In genomic region chr12:9667403-9667802, GRCh38 we compare ENCODE assay signal across 12 cellular contexts. TPM values are rescaled to one million over a fixed set of nuclear protein-coding genes. Genes with fewer than 3 reads are reported as not detected.
DNase-seq lines count a peak whose midpoint lies in the region; ATAC-seq, FAIRE-seq and TF ChIP-seq lines count a peak whose summit lies in the region.
"Had no signal": no experiment of that assay in that cellular context is flagged by ENCODE, and none has a peak within 500 bp of the region (broad histone marks: within the 10 kb centered on the region; RNA-seq: fewer than 3 reads in every experiment).

No MANE protein-coding gene starts in this region.

- no peak for DNase-seq in activated CD8-positive, alpha-beta memory T cell treated with anti-CD3 and anti-CD28 coated beads, Interleukin-2, amount 10 ng/mL, durations not matched to agents 7 days and 5 days
- DNase-seq in activated CD8-positive, alpha-beta memory T cell treated with anti-CD3 and anti-CD28 coated beads for 24 hours, result no peak
- DNase-seq in H54 (ENCODE audit: insufficient read length, low spot score), result no peak
- DNase-seq in spleen, result no peak
- no peak for DNase-seq in NCI-H146 treated with DMSO at 0.1 percent for 48 hours (lab: John Stamatoyannopoulos, UW; ENCODE audit: unreplicated experiment)
- no peak for DNase-seq in cerebellar nuclear complex (lab: John Stamatoyannopoulos, UW)
- DNase-seq in left ventricle myocardium superior, result no peak
- DNase-seq: mucosa of descending colon, SHP77 treated with DMSO at 0.1 percent for 48 hours had no signal

- WGBS in spleen, 5 donors, result 32 to 61% (median 46%) methylated on average over 2 of the region's 2 CpGs

- H3K4me2 ChIP-seq in OCI-LY3 (ENCODE audit: low read length), result peak overlapping the region; percentile 86

- H3K4me1 ChIP-seq in OCI-LY3 (ENCODE audit: low read length), result peaks cover 77% of the 10 kb centered on the region
- H3K4me1 ChIP-seq in spleen, result peaks cover 18 to 77% (median 33%) of the 10 kb centered on the region in 6 donors

- H3K9me3 Mint-ChIP-seq in activated CD8-positive, alpha-beta memory T cell treated with anti-CD3 and anti-CD28 coated beads, Interleukin-2, amount 10 ng/mL, durations not matched to agents 7 days and 5 days (ENCODE audit: low read depth), result no peaks in the 10 kb centered on the region

- no peak overlapping the region for H2AFZ ChIP-seq in OCI-LY3 (ENCODE audit: low read depth, low read length)

- peak; percentile 48 for FAIRE-seq in H54 (lab: Jason Lieb, UNC)

- no peaks in the 10 kb centered on the region for H3K27me3 Mint-ChIP-seq in activated CD8-positive, alpha-beta memory T cell treated with anti-CD3 and anti-CD28 coated beads, Interleukin-2, amount 10 ng/mL, durations not matched to agents 7 days and 5 days

- peak overlapping the region; percentile 98 for H3K27ac ChIP-seq in OCI-LY3 (ENCODE audit: low read length)
- H3K27ac ChIP-seq in spleen, result peak overlapping the region; percentile 60 to 89 (median 78)

- H3K36me3 ChIP-seq in OCI-LY3 (replicated peaks; ENCODE audit: low read depth, low read length) (peaks cover 42% of the 10 kb centered on the region), spleen (peaks cover 0 to 48% (median 12%) of the 10 kb centered on the region in 6 donors)

- ATAC-seq in activated CD8-positive, alpha-beta memory T cell treated with anti-CD3 and anti-CD28 coated beads, Interleukin-2, amount 10 ng/mL, durations not matched to agents 7 days and 5 days, result peak; percentile 22
- ATAC-seq in left ventricle myocardium superior, result no peak
- ATAC-seq: mucosa of descending colon had no signal

- TF ChIP-seq CTCF in OCI-LY3 (IDR thresholded peaks at IDR 0.05; ENCODE audit: low read depth, low read length) (no peak), spleen (IDR thresholded peaks at IDR 0.05 in 8 of 11, conservative IDR thresholded peaks at IDR 0.05 in 3 of 11) (no peak)

- H3K27ac Mint-ChIP-seq in activated CD8-positive, alpha-beta memory T cell treated with anti-CD3 and anti-CD28 coated beads, Interleukin-2, amount 10 ng/mL, durations not matched to agents 7 days and 5 days, result peak overlapping the region; percentile 99

- H3K9ac ChIP-seq in OCI-LY3 (ENCODE audit: low read length), result peak overlapping the region; percentile 91

- no peak for TF ChIP-seq POLR2A in H54 (IDR thresholded peaks at IDR 0.05; ENCODE audit: low read depth, low read length)
- no peak for TF ChIP-seq POLR2A in spleen (IDR thresholded peaks at IDR 0.05)

- peaks cover 41% of the 10 kb centered on the region for H3K79me2 ChIP-seq in OCI-LY3 (ENCODE audit: low read length)

- H3K36me3 Mint-ChIP-seq in activated CD8-positive, alpha-beta memory T cell treated with anti-CD3 and anti-CD28 coated beads, Interleukin-2, amount 10 ng/mL, durations not matched to agents 7 days and 5 days, result peaks cover 74% of the 10 kb centered on the region

- H3K4me1 Mint-ChIP-seq in activated CD8-positive, alpha-beta memory T cell treated with anti-CD3 and anti-CD28 coated beads, Interleukin-2, amount 10 ng/mL, durations not matched to agents 7 days and 5 days, result peaks cover 58% of the 10 kb centered on the region

- peak overlapping the region; percentile 95 for H3K4me3 Mint-ChIP-seq in activated CD8-positive, alpha-beta memory T cell treated with anti-CD3 and anti-CD28 coated beads, Interleukin-2, amount 10 ng/mL, durations not matched to agents 7 days and 5 days

- peaks cover 4% of the 10 kb centered on the region; the same call in 1 of the 2 replicates for H3K9me3 ChIP-seq in OCI-LY3 (ENCODE audit: insufficient read depth, low read length)
- no peaks in the 10 kb centered on the region for H3K9me3 ChIP-seq in spleen
- H3K9me3 ChIP-seq: mucosa of descending colon had no signal

- H3K4me3 ChIP-seq in OCI-LY3 (ENCODE audit: low read length) (peak overlapping the region; percentile 74), spleen (peak overlapping the region in 1 of 8 donors; percentile 12)
- H3K4me3 ChIP-seq: mucosa of descending colon had no signal

- H4K20me1 ChIP-seq in OCI-LY3 (ENCODE audit: insufficient read depth, low read length), result no peaks in the 10 kb centered on the region

- intact Hi-C loops in spleen (cut with DNase I; ENCODE audit: low total_unique reads), result no loop called here
- intact Hi-C loops in left ventricle myocardium superior (cut with micrococcal nuclease), result no loop called here

- CTCF ChIA-PET in activated CD8-positive, alpha-beta memory T cell treated with anti-CD3 and anti-CD28 coated beads, Interleukin-2, amount 10 ng/mL, durations not matched to agents 7 days and 5 days (lab: Charles Lee), result interaction anchor here (1.3 to 5.2 kb wide), 5 partner anchors 9 to 41 kb away, joined by 3 to 33 read pairs (median 7); no protein-coding TSS in a partner anchor

- H3K27me3 ChIP-seq in OCI-LY3 (ENCODE audit: low read depth, low read length) (no peaks in the 10 kb centered on the region), spleen (replicated peaks in 1 of 7) (no peaks in the 10 kb centered on the region)

RNA-seq across cellular contexts. Expression of gene CLEC2D, which starts 2.1 kb away (rescaled TPM):
- 100 to 1,000 TPM; 355 to 385 TPM for total RNA-seq in activated CD8-positive, alpha-beta memory T cell treated with anti-CD3 and anti-CD28 coated beads, Interleukin-2, amount 10 ng/mL, durations not matched to agents 7 days and 5 days
- total RNA-seq in spleen (100 to 1,000 TPM in 1 of 7 donors, 10 to 100 TPM in 6; 74.9 to 131 (median 87.7) TPM), left ventricle myocardium superior (4.2 TPM)
- polyA plus RNA-seq in spleen, result 10 to 100 TPM; 20.8 to 48.5 (median 39.7) TPM

RNA-seq across cellular contexts. Expression of gene KLRB1, which starts 59.7 kb away (rescaled TPM):
- total RNA-seq in activated CD8-positive, alpha-beta memory T cell treated with anti-CD3 and anti-CD28 coated beads, Interleukin-2, amount 10 ng/mL, durations not matched to agents 7 days and 5 days, result 10 to 100 TPM; 13.0 to 30.2 TPM
- total RNA-seq in spleen, result 10 to 100 TPM in 6 of 7 donors, 1 to 10 TPM in 1; 5.8 to 28.2 (median 18.0) TPM
- 1 to 10 TPM; 4.9 to 9.0 (median 7.5) TPM for polyA plus RNA-seq in spleen
- 0.30 TPM for total RNA-seq in left ventricle myocardium superior
- total RNA-seq: fibroblast of lung had no signal
- polyA plus RNA-seq: AG04450, fibroblast of lung had no signal

Comparison
In these comparisons a context has a peak if more than half of its experiments do, and no peak if none do; other contexts are left out.
1. RNA of gene CLEC2D, which starts 2.1 kb away (total RNA-seq): 355 to 385 TPM in activated CD8-positive, alpha-beta memory T cell treated with anti-CD3 and anti-CD28 coated beads, Interleukin-2, amount 10 ng/mL, durations not matched to agents 7 days and 5 days and 74.9 to 131 TPM in spleen; 4.2 TPM in left ventricle myocardium superior (single experiment); every median in the first group is over 10 times any median in the second.